In genomic region chr15:31278544-31279220, GRCh38 we compare ENCODE assay signal across 13 cellular contexts. TPM values are rescaled to one million over a fixed set of nuclear protein-coding genes. Genes with fewer than 3 reads are reported as not detected.
DNase-seq lines count a peak whose midpoint lies in the region; ATAC-seq lines count a peak whose summit lies in the region.
"Had no signal": no experiment of that assay in that cellular context is flagged by ENCODE, and none has a peak within 500 bp of the region (broad histone marks: within the 10 kb centered on the region; RNA-seq: fewer than 3 reads in every experiment).

No MANE protein-coding gene starts in this region.

- H3K27me3 ChIP-seq in layer of hippocampus (ENCODE audit: control insufficient read depth, insufficient read depth, low read length) = no peaks in the 10 kb centered on the region

- no peak overlapping the region for H3K4me3 Mint-ChIP-seq in T-helper 1 cell treated with Interleukin-12 subunit alpha and Interleukin-12 subunit beta and Interleukin-4 antibody, amounts not matched to agents 30 μg/mL and 1 μg/mL, for 36 hours
- no peak overlapping the region for H3K4me3 Mint-ChIP-seq in T-helper 17 cell
- no peak overlapping the region for H3K4me3 Mint-ChIP-seq in stimulated activated effector memory CD8-positive, alpha-beta T cell treated with anti-CD3 and anti-CD28 coated beads, Interleukin-12 subunit alpha, Interleukin-12 subunit beta, amount 100 ng/mL, for 72 hours

- DNase-seq in T-helper 1 cell (no peak), T-helper 17 cell (no peak), cortex of kidney (lab: John Stamatoyannopoulos, UW) (no peak)
- peak; percentile 0 to 32 for DNase-seq in stimulated activated effector memory CD8-positive, alpha-beta T cell treated with anti-CD3 and anti-CD28 coated beads, Interleukin-12 subunit alpha, Interleukin-12 subunit beta, amount 100 ng/mL, for 72 hours (ENCODE audit: low spot score in 2 of 2)
- DNase-seq: 8988T, COR-L47, dermis blood vessel endothelial cell, KBM-7, NCI-H1436 treated with DMSO at 0.1 percent for 48 hours had no signal

- peaks cover 4% of the 10 kb centered on the region for H3K36me3 Mint-ChIP-seq in T-helper 1 cell treated with Interleukin-12 subunit alpha and Interleukin-12 subunit beta and Interleukin-4 antibody, amounts not matched to agents 30 μg/mL and 1 μg/mL, for 36 hours (ENCODE audit: low read depth)
- no peaks in the 10 kb centered on the region for H3K36me3 Mint-ChIP-seq in T-helper 17 cell (ENCODE audit: low read depth)
- no peaks in the 10 kb centered on the region for H3K36me3 Mint-ChIP-seq in stimulated activated effector memory CD8-positive, alpha-beta T cell treated with anti-CD3 and anti-CD28 coated beads, Interleukin-12 subunit alpha, Interleukin-12 subunit beta, amount 100 ng/mL, for 72 hours

- H3K27me3 Mint-ChIP-seq in T-helper 1 cell treated with Interleukin-12 subunit alpha and Interleukin-12 subunit beta and Interleukin-4 antibody, amounts not matched to agents 30 μg/mL and 1 μg/mL, for 36 hours (ENCODE audit: low read depth) = peaks cover 12% of the 10 kb centered on the region
- H3K27me3 Mint-ChIP-seq in T-helper 17 cell = no peaks in the 10 kb centered on the region

- peak overlapping the region; percentile 96 for H3K27ac ChIP-seq in layer of hippocampus (ENCODE audit: low read depth, low read length)

- no peaks in the 10 kb centered on the region for H3K9me3 ChIP-seq in T-helper 17 cell (ENCODE audit: control insufficient read depth, low read length, poor library complexity, severe bottlenecking)

- peak overlapping the region; percentile 3 for H3K27ac Mint-ChIP-seq in T-helper 1 cell treated with Interleukin-12 subunit alpha and Interleukin-12 subunit beta and Interleukin-4 antibody, amounts not matched to agents 30 μg/mL and 1 μg/mL, for 36 hours
- H3K27ac Mint-ChIP-seq in T-helper 17 cell = peak overlapping the region; percentile 45
- H3K27ac Mint-ChIP-seq in stimulated activated effector memory CD8-positive, alpha-beta T cell treated with anti-CD3 and anti-CD28 coated beads, Interleukin-12 subunit alpha, Interleukin-12 subunit beta, amount 100 ng/mL, for 72 hours = peak overlapping the region; percentile 68

- no peak for ATAC-seq in T-helper 17 cell
- no peak for ATAC-seq in stimulated activated effector memory CD8-positive, alpha-beta T cell treated with anti-CD3 and anti-CD28 coated beads, Interleukin-12 subunit alpha, Interleukin-12 subunit beta, amount 100 ng/mL, for 72 hours
- no peak for ATAC-seq in HG02798 (IDR thresholded peaks at IDR 0.05; ENCODE audit: poor library complexity, unreplicated experiment)
- ATAC-seq in HG02938 (IDR thresholded peaks at IDR 0.05; ENCODE audit: unreplicated experiment) = no peak

- peaks cover 13% of the 10 kb centered on the region for H3K4me1 Mint-ChIP-seq in T-helper 1 cell treated with Interleukin-12 subunit alpha and Interleukin-12 subunit beta and Interleukin-4 antibody, amounts not matched to agents 30 μg/mL and 1 μg/mL, for 36 hours (ENCODE audit: low read depth)
- H3K4me1 Mint-ChIP-seq in T-helper 17 cell = peaks cover 16% of the 10 kb centered on the region
- peaks cover 21% of the 10 kb centered on the region for H3K4me1 Mint-ChIP-seq in stimulated activated effector memory CD8-positive, alpha-beta T cell treated with anti-CD3 and anti-CD28 coated beads, Interleukin-12 subunit alpha, Interleukin-12 subunit beta, amount 100 ng/mL, for 72 hours

- no peaks in the 10 kb centered on the region for H3K9me3 Mint-ChIP-seq in T-helper 1 cell treated with Interleukin-12 subunit alpha and Interleukin-12 subunit beta and Interleukin-4 antibody, amounts not matched to agents 30 μg/mL and 1 μg/mL, for 36 hours
- no peaks in the 10 kb centered on the region for H3K9me3 Mint-ChIP-seq in stimulated activated effector memory CD8-positive, alpha-beta T cell treated with anti-CD3 and anti-CD28 coated beads, Interleukin-12 subunit alpha, Interleukin-12 subunit beta, amount 100 ng/mL, for 72 hours

RNA-seq across cellular contexts. Expression of gene KLF13, which starts 48.0 kb away (rescaled TPM):
- 100 to 1,000 TPM; 184 to 226 TPM for total RNA-seq in T-helper 17 cell

Comparison
In these comparisons a context has a peak if more than half of its experiments do, and no peak if none do; other contexts are left out.
1. H3K27ac Mint-ChIP-seq: peak in every context shown above with its lines; median percentile 68 in stimulated activated effector memory CD8-positive, alpha-beta T cell treated with anti-CD3 and anti-CD28 coated beads, Interleukin-12 subunit alpha, Interleukin-12 subunit beta, amount 100 ng/mL, for 72 hours; 45 in T-helper 17 cell; 3 in T-helper 1 cell treated with Interleukin-12 subunit alpha and Interleukin-12 subunit beta and Interleukin-4 antibody, amounts not matched to agents 30 μg/mL and 1 μg/mL, for 36 hours.
2. DNase-seq: peak in stimulated activated effector memory CD8-positive, alpha-beta T cell treated with anti-CD3 and anti-CD28 coated beads, Interleukin-12 subunit alpha, Interleukin-12 subunit beta, amount 100 ng/mL, for 72 hours (2 of 2); none in T-helper 1 cell (0 of 5), T-helper 17 cell (0 of 3) and cortex of kidney (single experiment).